ENCODE assay signal across 25 cellular contexts in genomic region chr5:116876240-116876840, GRCh38.
"Had no signal": no experiment of that assay in that cellular context is flagged by ENCODE, and none has a peak within 500 bp of the region (broad histone marks: within the 10 kb centered on the region; RNA-seq: fewer than 3 reads in every experiment).

No MANE protein-coding gene starts in this region.

- H3K27me3 ChIP-seq: colonic mucosa, esophagus muscularis mucosa, gastroesophageal sphincter, heart left ventricle, hepatocyte, ovary, sigmoid colon, spleen, testis, tibial artery had no signal

- H3K4me1 ChIP-seq: colonic mucosa, esophagus muscularis mucosa, gastroesophageal sphincter, heart left ventricle, left lung, psoas muscle, sigmoid colon, spleen, testis, tibial artery had no signal

- H3K4me3 ChIP-seq: colonic mucosa, esophagus muscularis mucosa, gastroesophageal sphincter, heart left ventricle, hepatocyte, left lung, ovary, psoas muscle, sigmoid colon, skin epidermis, spleen, testis, tibial artery had no signal

- FAIRE-seq: islet of Langerhans had no signal

- H3K27ac ChIP-seq: colonic mucosa, esophagus muscularis mucosa, gastroesophageal sphincter, heart left ventricle, hepatocyte, left lung, ovary, psoas muscle, sigmoid colon, skin epidermis, spleen, testis, tibial artery had no signal

- ATAC-seq: gastroesophageal sphincter; left lung; natural killer cell; psoas muscle; right cardiac atrium; stimulated activated memory B cell treated with anti-CD40 and anti-IgM and Interleukin-4, amounts not matched to agents 10 μg/mL and 1 μg/mL and 100 μg/mL, for 72 hours; stimulated activated naive CD8-positive, alpha-beta T cell treated with anti-CD3 and anti-CD28 coated beads, Interleukin-15, Interleukin-2, amounts not matched to agents 100 U/mL and 50 U/mL, for 24 hours had no signal

- H3K36me3 ChIP-seq: colonic mucosa, esophagus muscularis mucosa, gastroesophageal sphincter, heart left ventricle, left lung, ovary, sigmoid colon, spleen, tibial artery had no signal

- DNase-seq: colonic mucosa; effector CD8-positive, alpha-beta T cell; endodermal cell; heart left ventricle; left cardiac atrium; left lung; natural killer cell; occipital lobe; ovary; posterior cingulate gyrus; psoas muscle; right cardiac atrium; sigmoid colon; spleen; stimulated activated CD4-positive, alpha-beta T cell treated with anti-CD3 and anti-CD28 coated beads, Interleukin-4, amount 100 ng/mL, for 4 hours; stimulated activated naive CD8-positive, alpha-beta T cell treated with anti-CD3 and anti-CD28 coated beads, Interleukin-15, Interleukin-2, amounts not matched to agents 100 U/mL and 50 U/mL, for 24 hours; substantia nigra; testis; tibial artery had no signal

- H3K9me3 ChIP-seq: colonic mucosa, gastroesophageal sphincter, left lung, ovary, psoas muscle, sigmoid colon, spleen, testis, tibial artery had no signal
